Comparison of ENCODE assay signal across 10 cellular contexts in genomic region chr3:103991461-103992115, GRCh38.
DNase-seq lines count a peak whose midpoint lies in the region; ATAC-seq and TF ChIP-seq lines count a peak whose summit lies in the region.
"Had no signal": no experiment of that assay in that cellular context is flagged by ENCODE, and none has a peak within 500 bp of the region (broad histone marks: within the 10 kb centered on the region; RNA-seq: fewer than 3 reads in every experiment).

No MANE protein-coding gene starts in this region.

- H3K27ac ChIP-seq in PC-9, result no peak overlapping the region

- H3K27ac Mint-ChIP-seq in Caco-2 (ENCODE audit: unreplicated experiment), result no peak overlapping the region

- POLR2A ChIA-PET in Caco-2 (lab: Charles Lee), result no interaction called here
- POLR2A ChIA-PET in HEK293T (lab: Yijun Ruan, JAX), result no interaction called here
- POLR2A ChIA-PET in PC-9 (lab: Charles Lee; ENCODE audit: unreplicated experiment), result no interaction called here

- no peaks in the 10 kb centered on the region for H3K4me1 Mint-ChIP-seq in Caco-2 (ENCODE audit: low read depth, unreplicated experiment)

- TF ChIP-seq CTCF in Caco-2 (IDR thresholded peaks at IDR 0.05; ENCODE audit: insufficient read depth in 1 of 2, low read depth in 1 of 2, low read length in 1 of 2, severe bottlenecking in 1 of 2, unreplicated experiment in 1 of 2) (peak; percentile 11 to 24), PC-9 (conservative IDR thresholded peaks at IDR 0.05) (peak; percentile 75)

- H3F3A ChIP-seq in PC-9 (ENCODE audit: insufficient read depth, low read depth), result no peaks in the 10 kb centered on the region

- H3K9me2 ChIP-seq in PC-9 (ENCODE audit: insufficient read depth), result no peaks in the 10 kb centered on the region

- no peak for DNase-seq in Caco-2
- DNase-seq in HEK293T (ENCODE audit: extremely low spot score), result peak; percentile 10
- DNase-seq in PC-9, result no peak
- DNase-seq in iPS DF 4.7 (ENCODE audit: extremely low read depth, low spot score), result peak; percentile 7
- DNase-seq in LoVo (ENCODE audit: low spot score), result no peak
- DNase-seq in NCI-H446 (lab: John Stamatoyannopoulos, UW), result no peak
- DNase-seq in activated T-cell treated with anti-CD3 and anti-CD28 coated beads, Interleukin-2, amount 50 U/mL, for 1 hour, result no peak
- DNase-seq: activated CD4-positive, alpha-beta T cell treated with anti-CD3 and anti-CD28 coated beads, Interleukin-2, amount 50 U/mL, for 4 hours; cortex of kidney had no signal

- CTCF ChIA-PET in Caco-2 (lab: Charles Lee) (no interaction called here), HEK293T (lab: Yijun Ruan, JAX) (interaction anchor here (0.7 kb wide), 1 partner anchor 1269 kb away, joined by 8 read pairs; no protein-coding TSS in a partner anchor), PC-9 (lab: Charles Lee) (interaction anchor here (0.6 to 0.7 kb wide), 2 partner anchors 1360 to 1565 kb away, joined by 7 to 10 read pairs; no protein-coding TSS in a partner anchor)

- no peaks in the 10 kb centered on the region for H3K36me3 ChIP-seq in Caco-2 (ENCODE audit: control insufficient read depth, insufficient read depth, low read length)
- no peaks in the 10 kb centered on the region for H3K36me3 ChIP-seq in PC-9 (ENCODE audit: low read depth)

- no peak for ATAC-seq in HG03565 (IDR thresholded peaks at IDR 0.05; ENCODE audit: unreplicated experiment)

- BruUV-seq in Caco-2 (replicated peaks; lab: Mats Ljungman, UMichigan), result no TSS peak
- no TSS peak for BruUV-seq in PC-9 (replicated peaks; lab: Mats Ljungman, UMichigan)

- H3K9me3 Mint-ChIP-seq in Caco-2 (ENCODE audit: unreplicated experiment), result no peaks in the 10 kb centered on the region

- H2AFZ ChIP-seq in PC-9, result no peak overlapping the region

- no peaks in the 10 kb centered on the region for H3K27me3 ChIP-seq in Caco-2 (replicated peaks; ENCODE audit: control insufficient read depth, insufficient read depth, low read length)
- no peaks in the 10 kb centered on the region for H3K27me3 ChIP-seq in PC-9 (ENCODE audit: insufficient read depth, low read depth)

- intact Hi-C loops in Caco-2 (cut with micrococcal nuclease; ENCODE audit: unreplicated experiment), result loop anchor here (10.0 kb wide), 1 partner anchor 1187 kb away; no protein-coding TSS in a partner anchor
- intact Hi-C loops in PC-9 (cut with micrococcal nuclease; ENCODE audit: unreplicated experiment), result loop anchor here (10.0 kb wide), 1 partner anchor 1373 kb away; the partner anchor contains the start of gene ALCAM

- H3K4me2 ChIP-seq in PC-9, result no peak overlapping the region

- no peak overlapping the region for H3K4me3 ChIP-seq in Caco-2 (ENCODE audit: low read depth, low read length)
- no peak overlapping the region for H3K4me3 ChIP-seq in PC-9

- no peaks in the 10 kb centered on the region for H4K20me1 ChIP-seq in PC-9 (ENCODE audit: insufficient read depth)

- H3K27me3 Mint-ChIP-seq in Caco-2 (ENCODE audit: insufficient read depth, unreplicated experiment), result no peaks in the 10 kb centered on the region

- H3K4me3 Mint-ChIP-seq in Caco-2 (ENCODE audit: unreplicated experiment), result no peak overlapping the region

- no peaks in the 10 kb centered on the region for H3K79me2 ChIP-seq in PC-9 (ENCODE audit: low read depth)

- no peaks in the 10 kb centered on the region for H3K9me3 ChIP-seq in Caco-2
- no peaks in the 10 kb centered on the region for H3K9me3 ChIP-seq in PC-9 (ENCODE audit: insufficient read depth, low read depth)

- H3K36me3 Mint-ChIP-seq in Caco-2 (ENCODE audit: insufficient read depth, unreplicated experiment), result no peaks in the 10 kb centered on the region

- H3K4me1 ChIP-seq in Caco-2 (no peaks in the 10 kb centered on the region), PC-9 (replicated peaks; ENCODE audit: insufficient read depth) (no peaks in the 10 kb centered on the region)

TF ChIP-seq in HEK293T, 16 proteins besides CTCF, POLR2A, EP300 and RAD21:
- TF ChIP-seq NFRKB (IDR thresholded peaks at IDR 0.05), result no peak
- TF ChIP-seq ZNF384 (IDR thresholded peaks at IDR 0.05), result peak; percentile 74
- TF ChIP-seq ARNT (IDR thresholded peaks at IDR 0.05), result no peak

Comparison
In these comparisons a context has a peak if more than half of its experiments do, and no peak if none do; other contexts are left out.
1. DNase-seq: peak in HEK293T (single experiment) and iPS DF 4.7 (single experiment); none in Caco-2 (0 of 2), PC-9 (0 of 2), LoVo (single experiment), NCI-H446 (0 of 2) and activated T-cell treated with anti-CD3 and anti-CD28 coated beads, Interleukin-2, amount 50 U/mL, for 1 hour (single experiment).